In the genomic region with DNA sequence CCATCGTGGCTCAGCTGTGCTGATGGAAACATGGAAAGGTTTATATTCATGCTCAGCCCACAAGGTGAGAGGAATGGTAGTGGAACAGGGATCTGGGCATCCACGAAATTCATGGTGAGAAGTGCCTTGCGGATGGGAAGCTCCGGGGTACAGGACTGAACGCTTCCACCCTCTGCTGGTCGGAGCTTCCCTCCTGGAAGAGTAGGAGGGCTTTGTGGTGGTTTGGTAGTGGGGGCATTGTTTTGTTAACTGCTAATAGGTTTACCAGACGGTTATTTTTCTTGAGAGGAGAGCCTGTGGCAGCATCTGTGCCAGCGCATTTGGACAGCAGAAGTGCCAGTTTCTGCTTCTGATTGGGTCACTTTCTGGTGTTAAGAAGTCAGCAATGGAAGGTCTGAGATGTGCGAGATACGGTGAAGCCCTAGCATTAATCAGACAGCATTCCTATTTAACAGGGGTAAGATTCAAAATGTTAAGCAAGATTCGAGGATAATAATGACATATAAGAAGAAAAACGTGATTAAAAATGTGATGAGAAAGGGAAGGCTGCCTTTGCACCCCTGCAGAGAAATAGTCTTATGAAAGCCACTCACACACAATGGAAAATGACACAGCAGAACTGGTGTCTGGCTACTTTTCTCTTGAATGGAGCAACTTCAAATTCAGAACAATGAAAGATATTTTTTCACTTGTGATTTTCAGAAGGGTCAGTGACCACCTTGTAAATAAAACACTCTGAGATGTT, we compare ENCODE assay signal across 1 cellular context.
TF ChIP-seq lines count a peak whose summit lies in the region.

No MANE protein-coding gene starts in this region.

TF ChIP-seq in H1, 55 proteins besides CTCF, POLR2A, EP300 and RAD21:
- no peak for TF ChIP-seq TEAD4 (IDR thresholded peaks at IDR 0.05; ENCODE audit: low read depth, low read length)
- TF ChIP-seq ASH2L (IDR thresholded peaks at IDR 0.05; ENCODE audit: low read length): no peak
- TF ChIP-seq POLR2AphosphoS5 (IDR thresholded peaks at IDR 0.05; ENCODE audit: low read depth, low read length): no peak
- TF ChIP-seq CTBP2 (IDR thresholded peaks at IDR 0.05; ENCODE audit: borderline replicate concordance, insufficient read depth, insufficient read length, low read length): no peak
- TF ChIP-seq EGR1 (IDR thresholded peaks at IDR 0.05; ENCODE audit: borderline replicate concordance, low read depth, low read length): no peak
- no peak for TF ChIP-seq SUZ12 (IDR thresholded peaks at IDR 0.05; ENCODE audit: low read length)
TF ChIP-seq in H1: peak in this region for 0.
